In the genomic region with DNA sequence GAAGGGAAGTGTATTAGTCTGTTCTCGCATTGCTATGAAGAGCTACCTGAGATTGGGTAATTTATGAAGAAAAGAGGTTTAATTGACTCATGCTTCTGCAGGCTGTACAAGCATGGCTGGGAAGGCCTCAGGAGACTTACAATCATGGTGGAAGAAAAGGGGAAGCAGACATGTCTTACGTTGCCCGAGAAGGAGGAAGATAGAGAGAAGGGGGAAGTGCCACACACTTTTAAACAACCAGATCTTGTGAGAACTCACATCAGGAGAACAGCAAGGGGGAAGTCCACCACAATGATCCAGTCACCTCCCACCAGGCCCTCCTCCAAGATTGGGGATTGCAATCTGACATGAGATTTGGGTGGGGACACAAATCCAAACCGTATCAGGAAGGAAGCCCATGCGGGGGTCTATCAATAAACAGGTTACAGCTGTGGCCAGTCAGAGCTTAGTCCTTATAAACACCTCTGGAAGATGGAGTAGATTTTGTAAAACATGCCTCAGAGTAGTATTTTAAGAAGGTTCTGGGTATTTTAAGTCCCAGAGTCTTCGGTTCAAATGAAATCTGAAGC, we compare ENCODE assay signal across 1 cellular context.
TF ChIP-seq lines count a peak whose summit lies in the region.

No MANE protein-coding gene starts in this region.

TF ChIP-seq in HepG2, 621 proteins besides CTCF, POLR2A, EP300 and RAD21 (continued from another document):
- TF ChIP-seq, protein P1, sequence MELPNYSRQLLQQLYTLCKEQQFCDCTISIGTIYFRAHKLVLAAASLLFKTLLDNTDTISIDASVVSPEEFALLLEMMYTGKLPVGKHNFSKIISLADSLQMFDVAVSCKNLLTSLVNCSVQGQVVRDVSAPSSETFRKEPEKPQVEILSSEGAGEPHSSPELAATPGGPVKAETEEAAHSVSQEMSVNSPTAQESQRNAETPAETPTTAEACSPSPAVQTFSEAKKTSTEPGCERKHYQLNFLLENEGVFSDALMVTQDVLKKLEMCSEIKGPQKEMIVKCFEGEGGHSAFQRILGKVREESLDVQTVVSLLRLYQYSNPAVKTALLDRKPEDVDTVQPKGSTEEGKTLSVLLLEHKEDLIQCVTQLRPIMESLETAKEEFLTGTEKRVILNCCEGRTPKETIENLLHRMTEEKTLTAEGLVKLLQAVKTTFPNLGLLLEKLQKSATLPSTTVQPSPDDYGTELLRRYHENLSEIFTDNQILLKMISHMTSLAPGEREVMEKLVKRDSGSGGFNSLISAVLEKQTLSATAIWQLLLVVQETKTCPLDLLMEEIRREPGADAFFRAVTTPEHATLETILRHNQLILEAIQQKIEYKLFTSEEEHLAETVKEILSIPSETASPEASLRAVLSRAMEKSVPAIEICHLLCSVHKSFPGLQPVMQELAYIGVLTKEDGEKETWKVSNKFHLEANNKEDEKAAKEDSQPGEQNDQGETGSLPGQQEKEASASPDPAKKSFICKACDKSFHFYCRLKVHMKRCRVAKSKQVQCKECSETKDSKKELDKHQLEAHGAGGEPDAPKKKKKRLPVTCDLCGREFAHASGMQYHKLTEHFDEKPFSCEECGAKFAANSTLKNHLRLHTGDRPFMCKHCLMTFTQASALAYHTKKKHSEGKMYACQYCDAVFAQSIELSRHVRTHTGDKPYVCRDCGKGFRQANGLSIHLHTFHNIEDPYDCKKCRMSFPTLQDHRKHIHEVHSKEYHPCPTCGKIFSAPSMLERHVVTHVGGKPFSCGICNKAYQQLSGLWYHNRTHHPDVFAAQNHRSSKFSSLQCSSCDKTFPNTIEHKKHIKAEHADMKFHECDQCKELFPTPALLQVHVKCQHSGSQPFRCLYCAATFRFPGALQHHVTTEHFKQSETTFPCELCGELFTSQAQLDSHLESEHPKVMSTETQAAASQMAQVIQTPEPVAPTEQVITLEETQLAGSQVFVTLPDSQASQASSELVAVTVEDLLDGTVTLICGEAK (IDR thresholded peaks at IDR 0.05): no peak
- TF ChIP-seq, protein P1 (CRISPR knock-in tag; IDR thresholded peaks at IDR 0.05): no peak
- TF ChIP-seq CAMTA2 (CRISPR knock-in tag; IDR thresholded peaks at IDR 0.05; ENCODE audit: borderline replicate concordance): no peak
- peak; percentile 95 for TF ChIP-seq RBM22 (optimal IDR thresholded peaks at IDR 0.05; ENCODE audit: low read length)
- TF ChIP-seq, protein P2, sequence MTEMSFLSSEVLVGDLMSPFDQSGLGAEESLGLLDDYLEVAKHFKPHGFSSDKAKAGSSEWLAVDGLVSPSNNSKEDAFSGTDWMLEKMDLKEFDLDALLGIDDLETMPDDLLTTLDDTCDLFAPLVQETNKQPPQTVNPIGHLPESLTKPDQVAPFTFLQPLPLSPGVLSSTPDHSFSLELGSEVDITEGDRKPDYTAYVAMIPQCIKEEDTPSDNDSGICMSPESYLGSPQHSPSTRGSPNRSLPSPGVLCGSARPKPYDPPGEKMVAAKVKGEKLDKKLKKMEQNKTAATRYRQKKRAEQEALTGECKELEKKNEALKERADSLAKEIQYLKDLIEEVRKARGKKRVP (CRISPR knock-in tag; IDR thresholded peaks at IDR 0.05): 0 out of 4 replicates have a peak, but pooled peaks of 1 of the 2 experiments have one; percentile 17
